ENCODE assay signal across 1 cellular context in genomic region chr5:73957397-73958001, GRCh38.
TF ChIP-seq lines count a peak whose summit lies in the region.

No MANE protein-coding gene starts in this region.

TF ChIP-seq in IMR-90, 13 proteins besides CTCF, POLR2A, EP300 and RAD21:
- TF ChIP-seq USF2 (IDR thresholded peaks at IDR 0.05; ENCODE audit: low read depth, low read length) (no peak), BHLHE40 (IDR thresholded peaks at IDR 0.05; ENCODE audit: low read depth, low read length) (no peak), ELK1 (IDR thresholded peaks at IDR 0.05; ENCODE audit: borderline replicate concordance, low read depth, low read length) (no peak), FOS (IDR thresholded peaks at IDR 0.05; ENCODE audit: low read depth, low read length) (no peak), RFX5 (IDR thresholded peaks at IDR 0.05; ENCODE audit: low read depth, low read length) (no peak), CEBPB (IDR thresholded peaks at IDR 0.05; ENCODE audit: low read depth, low read length) (no peak), NFE2L2 (IDR thresholded peaks at IDR 0.05; ENCODE audit: low read depth, low read length) (no peak), RCOR1 (IDR thresholded peaks at IDR 0.05; ENCODE audit: insufficient replicate concordance, low read length) (no peak), CHD1 (IDR thresholded peaks at IDR 0.05; ENCODE audit: low read depth, low read length) (no peak), MXI1 (IDR thresholded peaks at IDR 0.05; ENCODE audit: borderline replicate concordance, low read depth, low read length) (no peak), MAFK (IDR thresholded peaks at IDR 0.05; ENCODE audit: low read depth, low read length) (no peak), SMC3 (IDR thresholded peaks at IDR 0.05; ENCODE audit: low read depth, low read length) (no peak), MAZ (IDR thresholded peaks at IDR 0.05; ENCODE audit: borderline replicate concordance, low read depth, low read length) (no peak)
